9 cellular contexts compared by ENCODE assay signal in the genomic region with DNA sequence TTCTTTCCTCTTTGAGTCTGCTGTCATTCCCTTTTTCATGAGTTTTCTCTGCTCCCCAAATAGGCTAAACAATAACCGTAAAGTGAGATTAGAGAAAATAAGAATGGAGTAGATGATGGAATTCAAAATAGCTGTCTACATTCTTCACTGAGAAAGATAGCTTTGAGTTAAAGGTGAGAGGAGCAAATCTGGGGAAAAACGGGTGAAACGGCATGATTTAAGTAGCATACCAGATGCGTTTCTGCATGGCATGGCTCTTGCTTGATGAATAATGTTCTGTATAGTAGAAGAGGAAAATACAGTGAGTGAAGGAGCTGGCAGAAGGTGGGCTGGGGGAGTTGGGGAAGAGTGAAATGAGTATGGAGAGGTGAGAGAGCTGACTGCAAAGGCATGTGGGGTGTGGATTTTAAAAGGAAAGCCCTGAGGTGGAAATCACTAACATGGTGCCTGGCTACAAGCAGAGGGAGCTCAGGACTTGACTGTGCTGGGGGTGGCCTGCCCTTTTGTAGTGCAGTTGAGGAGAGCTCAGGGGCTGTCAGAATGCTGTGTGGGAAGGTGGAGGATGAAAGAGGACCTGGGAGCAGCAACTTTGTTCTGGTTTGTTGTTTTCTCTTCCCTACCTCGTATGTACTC. TPM values are rescaled to one million over a fixed set of nuclear protein-coding genes. Genes with fewer than 3 reads are reported as not detected.
DNase-seq lines count a peak whose midpoint lies in the region; ATAC-seq and TF ChIP-seq lines count a peak whose summit lies in the region.
"Had no signal": no experiment of that assay in that cellular context is flagged by ENCODE, and none has a peak within 500 bp of the region (broad histone marks: within the 10 kb centered on the region; RNA-seq: fewer than 3 reads in every experiment).

No MANE protein-coding gene starts in this region.

- H3K36me3 Mint-ChIP-seq in WTC11, result no peaks in the 10 kb centered on the region
- H3K36me3 Mint-ChIP-seq in stimulated activated memory B cell treated with anti-CD40 and anti-IgM and Interleukin-4, amounts not matched to agents 10 μg/mL and 1 μg/mL and 100 μg/mL, for 72 hours, result peaks cover 13% of the 10 kb centered on the region

- no peaks in the 10 kb centered on the region for H3K27me3 Mint-ChIP-seq in WTC11 (ENCODE audit: low read depth)
- no peaks in the 10 kb centered on the region for H3K27me3 Mint-ChIP-seq in stimulated activated memory B cell treated with anti-CD40 and anti-IgM and Interleukin-4, amounts not matched to agents 10 μg/mL and 1 μg/mL and 100 μg/mL, for 72 hours

- H3K4me1 Mint-ChIP-seq in WTC11, result peaks cover 22% of the 10 kb centered on the region
- H3K4me1 Mint-ChIP-seq in stimulated activated memory B cell treated with anti-CD40 and anti-IgM and Interleukin-4, amounts not matched to agents 10 μg/mL and 1 μg/mL and 100 μg/mL, for 72 hours, result peaks cover 30% of the 10 kb centered on the region

- H3K9me3 Mint-ChIP-seq in WTC11, result no peaks in the 10 kb centered on the region
- no peaks in the 10 kb centered on the region for H3K9me3 Mint-ChIP-seq in stimulated activated memory B cell treated with anti-CD40 and anti-IgM and Interleukin-4, amounts not matched to agents 10 μg/mL and 1 μg/mL and 100 μg/mL, for 72 hours

- CTCF ChIA-PET in WTC11 (lab: Charles Lee), result interaction anchor here (0.6 to 1.3 kb wide), 6 partner anchors 89 to 686 kb away, joined by 3 to 4 read pairs (median 3); a partner anchor contains a TSS

- peak overlapping the region; percentile 48 for H3K27ac Mint-ChIP-seq in WTC11
- H3K27ac Mint-ChIP-seq in stimulated activated memory B cell treated with anti-CD40 and anti-IgM and Interleukin-4, amounts not matched to agents 10 μg/mL and 1 μg/mL and 100 μg/mL, for 72 hours, result peak overlapping the region; percentile 44

- TF ChIP-seq CTCF in WTC11 (IDR thresholded peaks at IDR 0.05), result no peak

- DNase-seq in NCI-H345 (lab: John Stamatoyannopoulos, UW) (peak; percentile 11), NCI-H345 treated with DMSO at 0.1 percent for 48 hours (lab: John Stamatoyannopoulos, UW; ENCODE audit: unreplicated experiment) (no peak), WTC11 (ENCODE audit: low spot score) (peak; percentile 50), iPS-NIHi11 (ENCODE audit: low spot score) (peak; percentile 34), SIG-M5 treated with dmso at 0.1 percent for 504 hours (lab: John Stamatoyannopoulos, UW; ENCODE audit: unreplicated experiment) (no peak), NCI-H774 (lab: John Stamatoyannopoulos, UW) (no peak), superior temporal gyrus (ENCODE audit: extremely low spot score) (no peak)
- DNase-seq: stimulated activated CD4-positive, alpha-beta T cell treated with anti-CD3 and anti-CD28 coated beads, Interleukin-4, amount 100 ng/mL, for 24 hours had no signal

- POLR2A ChIA-PET in WTC11 (lab: Charles Lee), result interaction anchor here (0.7 to 2.8 kb wide), 3 partner anchors 8 to 44 kb away, joined by 4 to 9 read pairs (median 8); a partner anchor contains a TSS

- peak; percentile 85 for ATAC-seq in WTC11
- ATAC-seq in stimulated activated memory B cell treated with anti-CD40 and anti-IgM and Interleukin-4, amounts not matched to agents 10 μg/mL and 1 μg/mL and 100 μg/mL, for 72 hours, result no peak

- no peak overlapping the region for H3K4me3 Mint-ChIP-seq in WTC11
- H3K4me3 Mint-ChIP-seq in stimulated activated memory B cell treated with anti-CD40 and anti-IgM and Interleukin-4, amounts not matched to agents 10 μg/mL and 1 μg/mL and 100 μg/mL, for 72 hours, result peak overlapping the region; percentile 21

TF ChIP-seq in WTC11, 78 proteins besides CTCF, POLR2A, EP300 and RAD21 (continues in another document):
- TF ChIP-seq ZNF138 (CRISPR knock-in tag; conservative IDR thresholded peaks at IDR 0.05), result no peak
- TF ChIP-seq SOX15 (CRISPR knock-in tag; IDR thresholded peaks at IDR 0.05), result no peak
- TF ChIP-seq, protein P1, sequence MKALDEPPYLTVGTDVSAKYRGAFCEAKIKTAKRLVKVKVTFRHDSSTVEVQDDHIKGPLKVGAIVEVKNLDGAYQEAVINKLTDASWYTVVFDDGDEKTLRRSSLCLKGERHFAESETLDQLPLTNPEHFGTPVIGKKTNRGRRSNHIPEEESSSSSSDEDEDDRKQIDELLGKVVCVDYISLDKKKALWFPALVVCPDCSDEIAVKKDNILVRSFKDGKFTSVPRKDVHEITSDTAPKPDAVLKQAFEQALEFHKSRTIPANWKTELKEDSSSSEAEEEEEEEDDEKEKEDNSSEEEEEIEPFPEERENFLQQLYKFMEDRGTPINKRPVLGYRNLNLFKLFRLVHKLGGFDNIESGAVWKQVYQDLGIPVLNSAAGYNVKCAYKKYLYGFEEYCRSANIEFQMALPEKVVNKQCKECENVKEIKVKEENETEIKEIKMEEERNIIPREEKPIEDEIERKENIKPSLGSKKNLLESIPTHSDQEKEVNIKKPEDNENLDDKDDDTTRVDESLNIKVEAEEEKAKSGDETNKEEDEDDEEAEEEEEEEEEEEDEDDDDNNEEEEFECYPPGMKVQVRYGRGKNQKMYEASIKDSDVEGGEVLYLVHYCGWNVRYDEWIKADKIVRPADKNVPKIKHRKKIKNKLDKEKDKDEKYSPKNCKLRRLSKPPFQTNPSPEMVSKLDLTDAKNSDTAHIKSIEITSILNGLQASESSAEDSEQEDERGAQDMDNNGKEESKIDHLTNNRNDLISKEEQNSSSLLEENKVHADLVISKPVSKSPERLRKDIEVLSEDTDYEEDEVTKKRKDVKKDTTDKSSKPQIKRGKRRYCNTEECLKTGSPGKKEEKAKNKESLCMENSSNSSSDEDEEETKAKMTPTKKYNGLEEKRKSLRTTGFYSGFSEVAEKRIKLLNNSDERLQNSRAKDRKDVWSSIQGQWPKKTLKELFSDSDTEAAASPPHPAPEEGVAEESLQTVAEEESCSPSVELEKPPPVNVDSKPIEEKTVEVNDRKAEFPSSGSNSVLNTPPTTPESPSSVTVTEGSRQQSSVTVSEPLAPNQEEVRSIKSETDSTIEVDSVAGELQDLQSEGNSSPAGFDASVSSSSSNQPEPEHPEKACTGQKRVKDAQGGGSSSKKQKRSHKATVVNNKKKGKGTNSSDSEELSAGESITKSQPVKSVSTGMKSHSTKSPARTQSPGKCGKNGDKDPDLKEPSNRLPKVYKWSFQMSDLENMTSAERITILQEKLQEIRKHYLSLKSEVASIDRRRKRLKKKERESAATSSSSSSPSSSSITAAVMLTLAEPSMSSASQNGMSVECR (CRISPR knock-in tag; IDR thresholded peaks at IDR 0.05; ENCODE audit: borderline replicate concordance), result no peak
- no peak for TF ChIP-seq RELA (CRISPR knock-in tag; IDR thresholded peaks at IDR 0.05; ENCODE audit: borderline replicate concordance)
- TF ChIP-seq, protein P2, sequence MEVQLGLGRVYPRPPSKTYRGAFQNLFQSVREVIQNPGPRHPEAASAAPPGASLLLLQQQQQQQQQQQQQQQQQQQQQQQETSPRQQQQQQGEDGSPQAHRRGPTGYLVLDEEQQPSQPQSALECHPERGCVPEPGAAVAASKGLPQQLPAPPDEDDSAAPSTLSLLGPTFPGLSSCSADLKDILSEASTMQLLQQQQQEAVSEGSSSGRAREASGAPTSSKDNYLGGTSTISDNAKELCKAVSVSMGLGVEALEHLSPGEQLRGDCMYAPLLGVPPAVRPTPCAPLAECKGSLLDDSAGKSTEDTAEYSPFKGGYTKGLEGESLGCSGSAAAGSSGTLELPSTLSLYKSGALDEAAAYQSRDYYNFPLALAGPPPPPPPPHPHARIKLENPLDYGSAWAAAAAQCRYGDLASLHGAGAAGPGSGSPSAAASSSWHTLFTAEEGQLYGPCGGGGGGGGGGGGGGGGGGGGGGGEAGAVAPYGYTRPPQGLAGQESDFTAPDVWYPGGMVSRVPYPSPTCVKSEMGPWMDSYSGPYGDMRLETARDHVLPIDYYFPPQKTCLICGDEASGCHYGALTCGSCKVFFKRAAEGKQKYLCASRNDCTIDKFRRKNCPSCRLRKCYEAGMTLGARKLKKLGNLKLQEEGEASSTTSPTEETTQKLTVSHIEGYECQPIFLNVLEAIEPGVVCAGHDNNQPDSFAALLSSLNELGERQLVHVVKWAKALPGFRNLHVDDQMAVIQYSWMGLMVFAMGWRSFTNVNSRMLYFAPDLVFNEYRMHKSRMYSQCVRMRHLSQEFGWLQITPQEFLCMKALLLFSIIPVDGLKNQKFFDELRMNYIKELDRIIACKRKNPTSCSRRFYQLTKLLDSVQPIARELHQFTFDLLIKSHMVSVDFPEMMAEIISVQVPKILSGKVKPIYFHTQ (CRISPR knock-in tag; IDR thresholded peaks at IDR 0.05), result no peak
- TF ChIP-seq, protein P3, sequence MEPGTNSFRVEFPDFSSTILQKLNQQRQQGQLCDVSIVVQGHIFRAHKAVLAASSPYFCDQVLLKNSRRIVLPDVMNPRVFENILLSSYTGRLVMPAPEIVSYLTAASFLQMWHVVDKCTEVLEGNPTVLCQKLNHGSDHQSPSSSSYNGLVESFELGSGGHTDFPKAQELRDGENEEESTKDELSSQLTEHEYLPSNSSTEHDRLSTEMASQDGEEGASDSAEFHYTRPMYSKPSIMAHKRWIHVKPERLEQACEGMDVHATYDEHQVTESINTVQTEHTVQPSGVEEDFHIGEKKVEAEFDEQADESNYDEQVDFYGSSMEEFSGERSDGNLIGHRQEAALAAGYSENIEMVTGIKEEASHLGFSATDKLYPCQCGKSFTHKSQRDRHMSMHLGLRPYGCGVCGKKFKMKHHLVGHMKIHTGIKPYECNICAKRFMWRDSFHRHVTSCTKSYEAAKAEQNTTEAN (CRISPR knock-in tag; IDR thresholded peaks at IDR 0.05), result no peak
- TF ChIP-seq ZNF232 (CRISPR knock-in tag; IDR thresholded peaks at IDR 0.05), result no peak
- TF ChIP-seq EMX1 (CRISPR knock-in tag; IDR thresholded peaks at IDR 0.05), result no peak
- TF ChIP-seq MXD4 (CRISPR knock-in tag; IDR thresholded peaks at IDR 0.05; ENCODE audit: borderline replicate concordance), result no peak
- no peak for TF ChIP-seq ZNF671 (CRISPR knock-in tag; IDR thresholded peaks at IDR 0.05)
- no peak for TF ChIP-seq NFATC4 (CRISPR knock-in tag; IDR thresholded peaks at IDR 0.05)

RNA-seq across cellular contexts. Expression of a gene that starts 8.8 kb away (rescaled TPM):
- 9.4 to 10.3 TPM (median 9.7 TPM) in 3 replicates for total RNA-seq in WTC11 (2021)

RNA-seq across cellular contexts. Expression of a gene that starts 44.8 kb away (rescaled TPM):
- 24.7 to 27.3 TPM (median 25.0 TPM) in 3 replicates for total RNA-seq in WTC11 (2021)

Comparison
In these comparisons a context has a peak if more than half of its experiments do, and no peak if none do; other contexts are left out.
1. DNase-seq: peak in NCI-H345 (single experiment), WTC11 (single experiment) and iPS-NIHi11 (single experiment); none in NCI-H345 treated with DMSO at 0.1 percent for 48 hours (single experiment), SIG-M5 treated with dmso at 0.1 percent for 504 hours (single experiment), NCI-H774 (single experiment) and superior temporal gyrus (single experiment).